In genomic region chr20:3071610-3072529, GRCh38 we compare ENCODE assay signal across 8 cellular contexts. TPM values are rescaled to one million over a fixed set of nuclear protein-coding genes. Genes with fewer than 3 reads are reported as not detected.
DNase-seq lines count a peak whose midpoint lies in the region; ATAC-seq and TF ChIP-seq lines count a peak whose summit lies in the region.

Gene OXT (plus strand): TSS chr20:3071620. CDS start chr20:3071656, 36 bp downstream.

- intact Hi-C loops in esophagus squamous epithelium (cut with DNase I): no loop called here
- intact Hi-C loops in prostate gland (cut with DNase I): no loop called here

- no peaks in the 10 kb centered on the region for H3K36me3 Mint-ChIP-seq in activated CD8-positive, alpha-beta memory T cell treated with anti-CD3 and anti-CD28 coated beads, Interleukin-2, amount 10 ng/mL, durations not matched to agents 7 days and 5 days

- H3K4me3 ChIP-seq in esophagus squamous epithelium: peak within 1 kb of the TSS; percentile 37 to 68 (median 48)
- H3K4me3 ChIP-seq in prostate gland: peak within 1 kb of the TSS; percentile 41 to 43
- H3K4me3 ChIP-seq in urinary bladder (ENCODE audit: low read depth, low read length): peak within 1 kb of the TSS; percentile 73

- H3K36me3 ChIP-seq in esophagus squamous epithelium (no peaks in the 10 kb centered on the region), prostate gland (no peaks in the 10 kb centered on the region), urinary bladder (ENCODE audit: insufficient read depth) (no peaks in the 10 kb centered on the region)

- no peak within 1 kb of the TSS for H3K27ac Mint-ChIP-seq in activated CD8-positive, alpha-beta memory T cell treated with anti-CD3 and anti-CD28 coated beads, Interleukin-2, amount 10 ng/mL, durations not matched to agents 7 days and 5 days

- no peaks in the 10 kb centered on the region for H3K9me3 ChIP-seq in esophagus squamous epithelium
- no peaks in the 10 kb centered on the region for H3K9me3 ChIP-seq in prostate gland

- H3K4me1 ChIP-seq in esophagus squamous epithelium (peaks cover 12 to 17% (median 15%) of the 10 kb centered on the region in 3 donors), prostate gland (replicated peaks) (no peaks in the 10 kb centered on the region), urinary bladder (ENCODE audit: insufficient read depth) (no peaks in the 10 kb centered on the region)

- ATAC-seq in activated CD8-positive, alpha-beta memory T cell treated with anti-CD3 and anti-CD28 coated beads, Interleukin-2, amount 10 ng/mL, durations not matched to agents 7 days and 5 days: peak; percentile 86
- ATAC-seq in GM18858 (IDR thresholded peaks at IDR 0.05; ENCODE audit: unreplicated experiment) (no peak), HG02870 (IDR thresholded peaks at IDR 0.05; ENCODE audit: unreplicated experiment) (no peak)

- DNase-seq in ELF-1 (ENCODE audit: low read depth, low spot score): peak; percentile 36
- DNase-seq in activated CD8-positive, alpha-beta memory T cell treated with anti-CD3 and anti-CD28 coated beads, Interleukin-2, amount 10 ng/mL, durations not matched to agents 7 days and 5 days: peak; percentile 72
- no peak for DNase-seq in esophagus squamous epithelium (lab: John Stamatoyannopoulos, UW)
- peak; percentile 20 for DNase-seq in prostate gland (ENCODE audit: low spot score)
- no peak for DNase-seq in NCI-H2196 (lab: John Stamatoyannopoulos, UW; ENCODE audit: unreplicated experiment)

- 5 to 53% methylated on average over 8 of the region's 95 CpGs for WGBS in esophagus squamous epithelium, 2 donors
- 19% methylated on average over 65 of the region's 95 CpGs for WGBS in prostate gland
- 10% methylated on average over 95 of the region's 95 CpGs for WGBS in urinary bladder

- H3K27me3 ChIP-seq in esophagus squamous epithelium: peaks cover 0 to 39% (median 0%) of the 10 kb centered on the region in 4 donors
- no peaks in the 10 kb centered on the region for H3K27me3 ChIP-seq in prostate gland (replicated peaks; ENCODE audit: insufficient read depth)

- peaks cover 15% of the 10 kb centered on the region for H3K4me1 Mint-ChIP-seq in activated CD8-positive, alpha-beta memory T cell treated with anti-CD3 and anti-CD28 coated beads, Interleukin-2, amount 10 ng/mL, durations not matched to agents 7 days and 5 days

- H3K27ac ChIP-seq in esophagus squamous epithelium (peak within 1 kb of the TSS in 2 of 4 donors; percentile 9 to 42), prostate gland (peak within 1 kb of the TSS in 1 of 2 donors; percentile 11), urinary bladder (ENCODE audit: low read depth) (no peak within 1 kb of the TSS)

- TF ChIP-seq CTCF in esophagus squamous epithelium (IDR thresholded peaks at IDR 0.05): no peak
- no peak for TF ChIP-seq CTCF in prostate gland (IDR thresholded peaks at IDR 0.05)

- CTCF ChIA-PET in activated CD8-positive, alpha-beta memory T cell treated with anti-CD3 and anti-CD28 coated beads, Interleukin-2, amount 10 ng/mL, durations not matched to agents 7 days and 5 days (lab: Charles Lee): interaction anchor here (0.8 to 2.3 kb wide), 3 partner anchors 18 to 44 kb away, joined by 3 to 10 read pairs (median 5); no protein-coding TSS in a partner anchor

- peaks cover 26% of the 10 kb centered on the region for H3K27me3 Mint-ChIP-seq in activated CD8-positive, alpha-beta memory T cell treated with anti-CD3 and anti-CD28 coated beads, Interleukin-2, amount 10 ng/mL, durations not matched to agents 7 days and 5 days

- peak within 1 kb of the TSS; percentile 39 for H3K4me3 Mint-ChIP-seq in activated CD8-positive, alpha-beta memory T cell treated with anti-CD3 and anti-CD28 coated beads, Interleukin-2, amount 10 ng/mL, durations not matched to agents 7 days and 5 days

- no peaks in the 10 kb centered on the region for H3K9me3 Mint-ChIP-seq in activated CD8-positive, alpha-beta memory T cell treated with anti-CD3 and anti-CD28 coated beads, Interleukin-2, amount 10 ng/mL, durations not matched to agents 7 days and 5 days (ENCODE audit: low read depth)

- no peak for TF ChIP-seq POLR2A in esophagus squamous epithelium (IDR thresholded peaks at IDR 0.05)
- no peak for TF ChIP-seq POLR2A in prostate gland (IDR thresholded peaks at IDR 0.05)

RNA-seq across cellular contexts. Expression of gene OXT, which starts in this region (rescaled TPM):
- not detected for total RNA-seq in activated CD8-positive, alpha-beta memory T cell treated with anti-CD3 and anti-CD28 coated beads, Interleukin-2, amount 10 ng/mL, durations not matched to agents 7 days and 5 days
- total RNA-seq in esophagus squamous epithelium (not detected), prostate gland (1 to 10 TPM in 1 of 2 donors, not detected in 1; 9.8 TPM), urinary bladder (not detected)
- polyA plus RNA-seq in urinary bladder: 0.48 TPM

Comparison
In these comparisons a context has a peak if more than half of its experiments do, and no peak if none do; other contexts are left out.
1. Peak in DNase-seq and ATAC-seq in activated CD8-positive, alpha-beta memory T cell treated with anti-CD3 and anti-CD28 coated beads, Interleukin-2, amount 10 ng/mL, durations not matched to agents 7 days and 5 days; RNA of the gene not detected or under 1 TPM.
2. DNase-seq: peak in ELF-1 (single experiment) and prostate gland (single experiment); none in esophagus squamous epithelium (single experiment) and NCI-H2196 (single experiment).
3. Peak in every context shown above with its lines, with median percentiles within 50 percentile points of each other: H3K4me3 ChIP-seq.